In genomic region chr2:30312916-30313315, GRCh38 we compare ENCODE assay signal across 25 cellular contexts.
"Had no signal": no experiment of that assay in that cellular context is flagged by ENCODE, and none has a peak within 500 bp of the region (broad histone marks: within the 10 kb centered on the region; RNA-seq: fewer than 3 reads in every experiment).

No MANE protein-coding gene starts in this region.

- H3K9me3 ChIP-seq: colonic mucosa, esophagus muscularis mucosa, sigmoid colon, testis, uterus had no signal

- H3K4me2 ChIP-seq: smooth muscle cell had no signal

- H3K27ac ChIP-seq: colonic mucosa, dorsolateral prefrontal cortex, esophagus muscularis mucosa, left ventricle myocardium inferior, sigmoid colon, testis, uterus, VCaP had no signal

- H3K9me3 Mint-ChIP-seq: neural crest cell had no signal

- H3K36me3 ChIP-seq: colonic mucosa, esophagus muscularis mucosa, left ventricle myocardium inferior, sigmoid colon, uterus had no signal

- DNase-seq: activated CD4-positive, alpha-beta T cell treated with anti-CD3 and anti-CD28 coated beads, Interleukin-2, amount 50 U/mL, for 1 hour; activated CD8-positive, alpha-beta memory T cell treated with anti-CD3 and anti-CD28 coated beads for 24 hours; activated CD8-positive, alpha-beta memory T cell treated with anti-CD3 and anti-CD28 coated beads, Interleukin-2, amount 50 U/mL, for 4 hours; activated gamma-delta T cell treated with Interleukin-2 at 50 U/mL for 16 hours; activated naive CD8-positive, alpha-beta T cell treated with anti-CD3 and anti-CD28 coated beads, Interleukin-2, amount 10 ng/mL, durations not matched to agents 7 days and 5 days; amygdala; colonic mucosa; dorsolateral prefrontal cortex; glutamatergic neuron; hippocampal formation; left ventricle myocardium inferior; midbrain; sigmoid colon; stimulated activated CD4-positive, alpha-beta T cell treated with anti-CD3 and anti-CD28 coated beads, Interleukin-15, amount 100 ng/mL, for 24 hours; stimulated activated naive B cell treated with anti-CD40 and anti-IgM and Interleukin-4, amounts not matched to agents 10 μg/mL and 1 μg/mL and 100 μg/mL, for 72 hours; testis; trophoblast cell; uterus had no signal

- FAIRE-seq: bronchial epithelial cell, frontal cortex had no signal

- H3K27me3 ChIP-seq: colonic mucosa, dorsolateral prefrontal cortex, esophagus muscularis mucosa, sigmoid colon, testis, uterus had no signal

- ATAC-seq: activated CD4-positive, CD25-positive, alpha-beta regulatory T cell treated with anti-CD3 and anti-CD28 coated beads, Interleukin-2, amount 50 U/mL, for 24 hours; stimulated activated naive B cell treated with anti-CD40 and anti-IgM and Interleukin-4, amounts not matched to agents 10 μg/mL and 1 μg/mL and 100 μg/mL, for 72 hours had no signal

- H3K4me1 ChIP-seq: colonic mucosa, esophagus muscularis mucosa, left ventricle myocardium inferior, sigmoid colon, testis, uterus had no signal

- H3K4me3 ChIP-seq: colonic mucosa, dorsolateral prefrontal cortex, esophagus muscularis mucosa, left ventricle myocardium inferior, sigmoid colon, smooth muscle cell, testis, uterus had no signal

- H3K4me1 Mint-ChIP-seq: neural crest cell had no signal

- H3K27me3 Mint-ChIP-seq: activated naive CD8-positive, alpha-beta T cell treated with anti-CD3 and anti-CD28 coated beads, Interleukin-2, amount 10 ng/mL, durations not matched to agents 7 days and 5 days; stimulated activated naive B cell treated with anti-CD40 and anti-IgM and Interleukin-4, amounts not matched to agents 10 μg/mL and 1 μg/mL and 100 μg/mL, for 72 hours had no signal

- H3K27ac Mint-ChIP-seq: activated naive CD8-positive, alpha-beta T cell treated with anti-CD3 and anti-CD28 coated beads, Interleukin-2, amount 10 ng/mL, durations not matched to agents 7 days and 5 days; stimulated activated naive B cell treated with anti-CD40 and anti-IgM and Interleukin-4, amounts not matched to agents 10 μg/mL and 1 μg/mL and 100 μg/mL, for 72 hours had no signal

- H3K4me3 Mint-ChIP-seq: activated naive CD8-positive, alpha-beta T cell treated with anti-CD3 and anti-CD28 coated beads, Interleukin-2, amount 10 ng/mL, durations not matched to agents 7 days and 5 days; neural crest cell; stimulated activated naive B cell treated with anti-CD40 and anti-IgM and Interleukin-4, amounts not matched to agents 10 μg/mL and 1 μg/mL and 100 μg/mL, for 72 hours had no signal
